ENCODE assay signal across 28 cellular contexts in the genomic region with DNA sequence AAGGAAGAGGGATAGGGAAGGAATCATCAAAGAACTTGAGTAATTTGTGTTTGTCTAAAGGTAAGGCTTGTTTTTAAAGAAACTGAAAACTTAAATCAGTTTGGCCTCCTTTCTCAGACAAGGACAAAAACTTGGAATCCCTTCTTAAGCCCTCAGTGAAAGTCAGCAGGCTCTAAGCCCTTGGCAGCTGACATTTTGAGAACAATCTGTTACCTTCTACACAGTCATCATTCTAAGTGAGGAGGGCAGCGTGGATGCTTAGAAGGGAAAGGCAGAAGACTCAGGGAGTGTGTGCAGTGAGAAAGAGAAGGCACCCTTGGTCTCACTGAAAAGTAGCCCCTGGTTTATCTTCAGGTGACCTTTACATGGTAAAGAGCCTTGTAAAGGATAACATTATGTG.
"Had no signal": no experiment of that assay in that cellular context is flagged by ENCODE, and none has a peak within 500 bp of the region (broad histone marks: within the 10 kb centered on the region; RNA-seq: fewer than 3 reads in every experiment).

No MANE protein-coding gene starts in this region.

- H3K4me1 ChIP-seq: breast epithelium, SJCRH30 had no signal

- DNase-seq: activated CD4-positive, alpha-beta T cell treated with anti-CD3 and anti-CD28 coated beads, Interleukin-2, amount 10 ng/mL, durations not matched to agents 24 days and 14 days; activated CD4-positive, alpha-beta T cell treated with anti-CD3 and anti-CD28 coated beads, Interleukin-2, amount 50 U/mL, for 4 hours; activated CD8-positive, alpha-beta T cell treated with anti-CD3 and anti-CD28 coated beads, Interleukin-2, amount 10 ng/mL, durations not matched to agents 7 days and 5 days; activated gamma-delta T cell; activated naive CD4-positive, alpha-beta T cell treated with Interleukin-2 at 50 U/mL for 16 hours; activated T-cell treated with anti-CD3 and anti-CD28 coated beads, Interleukin-2, amount 50 U/mL, for 24 hours; adrenal gland; body of pancreas; cerebellar nuclear complex; Karpas-422; NCI-H1105; NCI-H1417 treated with DMSO at 0.1 percent for 48 hours; NCI-H187 treated with DMSO at 0.1 percent for 48 hours; NCI-H2081; NCI-H2171 treated with DMSO at 0.1 percent for 48 hours; NCI-H2227 treated with DMSO at 0.1 percent for 48 hours; NCI-H446 treated with DMSO at 0.1 percent for 48 hours; NCI-H524; NCI-H69; NCI-H82; SHP77; SJCRH30; T1000 had no signal

- H3K4me3 Mint-ChIP-seq: activated CD4-positive, alpha-beta T cell treated with anti-CD3 and anti-CD28 coated beads, Interleukin-2, amount 10 ng/mL, durations not matched to agents 24 days and 14 days; activated CD8-positive, alpha-beta T cell treated with anti-CD3 and anti-CD28 coated beads, Interleukin-2, amount 10 ng/mL, durations not matched to agents 7 days and 5 days; activated naive CD4-positive, alpha-beta T cell treated with anti-CD3 and anti-CD28 coated beads, Interleukin-2, amount 50 U/mL, for 24 hours; activated T-cell treated with anti-CD3 and anti-CD28 coated beads, Interleukin-2, amount 50 U/mL, for 24 hours had no signal

- ATAC-seq: activated CD8-positive, alpha-beta T cell treated with anti-CD3 and anti-CD28 coated beads, Interleukin-2, amount 10 ng/mL, durations not matched to agents 7 days and 5 days; body of pancreas; Panc1 had no signal

- H3K9me3 ChIP-seq: adrenal gland, body of pancreas, breast epithelium, SJCRH30 had no signal

- H3K4me3 ChIP-seq: adrenal gland, body of pancreas, breast epithelium, SJCRH30, SK-N-MC had no signal

- H3K27ac Mint-ChIP-seq: activated CD4-positive, alpha-beta T cell treated with anti-CD3 and anti-CD28 coated beads, Interleukin-2, amount 10 ng/mL, durations not matched to agents 24 days and 14 days; activated CD8-positive, alpha-beta T cell treated with anti-CD3 and anti-CD28 coated beads, Interleukin-2, amount 10 ng/mL, durations not matched to agents 7 days and 5 days; activated naive CD4-positive, alpha-beta T cell treated with anti-CD3 and anti-CD28 coated beads, Interleukin-2, amount 50 U/mL, for 24 hours; activated T-cell treated with anti-CD3 and anti-CD28 coated beads, Interleukin-2, amount 50 U/mL, for 24 hours; activated T-helper 2 cell treated with anti-CD3 and anti-CD28 coated beads, Interferon-gamma antibody, Interleukin-2, Interleukin-4, amounts not matched to agents 10 μg/mL and 5 μg/mL and 100 μg/mL, durations not matched to agents 14 hours and 24 hours and 36 hours had no signal

- H3K9me3 Mint-ChIP-seq: activated CD4-positive, alpha-beta T cell treated with anti-CD3 and anti-CD28 coated beads, Interleukin-2, amount 10 ng/mL, durations not matched to agents 24 days and 14 days; activated naive CD4-positive, alpha-beta T cell treated with anti-CD3 and anti-CD28 coated beads, Interleukin-2, amount 50 U/mL, for 24 hours; activated T-cell treated with anti-CD3 and anti-CD28 coated beads, Interleukin-2, amount 50 U/mL, for 24 hours; activated T-helper 2 cell treated with anti-CD3 and anti-CD28 coated beads, Interferon-gamma antibody, Interleukin-2, Interleukin-4, amounts not matched to agents 10 μg/mL and 5 μg/mL and 100 μg/mL, durations not matched to agents 14 hours and 24 hours and 36 hours had no signal

- H3K27me3 Mint-ChIP-seq: activated CD4-positive, alpha-beta T cell treated with anti-CD3 and anti-CD28 coated beads, Interleukin-2, amount 10 ng/mL, durations not matched to agents 24 days and 14 days; activated naive CD4-positive, alpha-beta T cell treated with anti-CD3 and anti-CD28 coated beads, Interleukin-2, amount 50 U/mL, for 24 hours; activated T-cell treated with anti-CD3 and anti-CD28 coated beads, Interleukin-2, amount 50 U/mL, for 24 hours had no signal

- H3K36me3 ChIP-seq: adrenal gland, breast epithelium, SJCRH30 had no signal

- H3K27ac ChIP-seq: adrenal gland, body of pancreas, breast epithelium, SJCRH30, SK-N-MC had no signal

- H3K27me3 ChIP-seq: adrenal gland, body of pancreas, breast epithelium, SJCRH30 had no signal
